In genomic region chr21:28642891-28643290, GRCh38 we compare ENCODE assay signal across 23 cellular contexts.
"Had no signal": no experiment of that assay in that cellular context is flagged by ENCODE, and none has a peak within 500 bp of the region (broad histone marks: within the 10 kb centered on the region; RNA-seq: fewer than 3 reads in every experiment).

No MANE protein-coding gene starts in this region.

- ATAC-seq: activated naive CD4-positive, alpha-beta T cell treated with anti-CD3 and anti-CD28 coated beads, Interleukin-2, amount 50 U/mL, for 72 hours; activated naive CD8-positive, alpha-beta T cell treated with anti-CD3 and anti-CD28 coated beads, Interleukin-2, amount 50 U/mL, for 24 hours; activated T-cell treated with anti-CD3 and anti-CD28 coated beads, Interleukin-2, amount 50 U/mL, for 4 hours; body of pancreas had no signal

- H3K27me3 Mint-ChIP-seq: activated naive CD8-positive, alpha-beta T cell treated with anti-CD3 and anti-CD28 coated beads, Interleukin-2, amount 50 U/mL, for 24 hours had no signal

- H3K27ac ChIP-seq: ascending aorta, body of pancreas, SJCRH30 had no signal

- H3K4me3 ChIP-seq: ascending aorta, body of pancreas, SJCRH30 had no signal

- H3K36me3 ChIP-seq: ascending aorta, SJCRH30 had no signal

- H3K4me3 Mint-ChIP-seq: activated naive CD8-positive, alpha-beta T cell treated with anti-CD3 and anti-CD28 coated beads, Interleukin-2, amount 50 U/mL, for 24 hours; activated T-cell treated with anti-CD3 and anti-CD28 coated beads, Interleukin-2, amount 50 U/mL, for 4 hours had no signal

- DNase-seq: activated CD4-positive, alpha-beta T cell treated with anti-CD3 and anti-CD28 coated beads for 48 hours; activated CD4-positive, alpha-beta T cell treated with anti-CD3 and anti-CD28 coated beads, Interleukin-2, amount 50 U/mL, for 4 hours; activated CD4-positive, CD25-positive, alpha-beta regulatory T cell treated with anti-CD3 and anti-CD28 coated beads, Interleukin-2, amount 50 U/mL, for 72 hours; activated effector memory CD4-positive, alpha-beta T cell treated with anti-CD3 and anti-CD28 coated beads, Interleukin-2, amount 50 U/mL, for 16 hours; activated naive CD4-positive, alpha-beta T cell treated with Interleukin-2 at 50 U/mL for 16 hours; activated naive CD8-positive, alpha-beta T cell treated with anti-CD3 and anti-CD28 coated beads, Interleukin-2, amount 50 U/mL, for 24 hours; activated T-cell treated with anti-CD3 and anti-CD28 coated beads, Interleukin-2, amount 50 U/mL, for 4 hours; amniotic stem cell; body of pancreas; KBM-7; NCI-H1048; NCI-H1417; NCI-H1930; NCI-H2171; NCI-H2227 treated with DMSO at 0.1 percent for 48 hours; NCI-H446 treated with DMSO at 0.1 percent for 48 hours; NCI-H524 treated with DMSO at 0.1 percent for 48 hours; NCI-H748 treated with DMSO at 0.1 percent for 48 hours; SJCRH30; SK-N-SH; T-helper 1 cell had no signal

- H3K27me3 ChIP-seq: ascending aorta, body of pancreas, SJCRH30 had no signal

- H3K27ac Mint-ChIP-seq: activated naive CD4-positive, alpha-beta T cell treated with anti-CD3 and anti-CD28 coated beads, Interleukin-2, amount 50 U/mL, for 72 hours; activated naive CD8-positive, alpha-beta T cell treated with anti-CD3 and anti-CD28 coated beads, Interleukin-2, amount 50 U/mL, for 24 hours had no signal

- H3K4me2 ChIP-seq: SK-N-SH had no signal

- H3K9me3 Mint-ChIP-seq: activated naive CD8-positive, alpha-beta T cell treated with anti-CD3 and anti-CD28 coated beads, Interleukin-2, amount 50 U/mL, for 24 hours; activated T-cell treated with anti-CD3 and anti-CD28 coated beads, Interleukin-2, amount 50 U/mL, for 4 hours had no signal

- H3K4me1 Mint-ChIP-seq: activated naive CD8-positive, alpha-beta T cell treated with anti-CD3 and anti-CD28 coated beads, Interleukin-2, amount 50 U/mL, for 24 hours had no signal

- H3K9me3 ChIP-seq: ascending aorta, body of pancreas, SJCRH30, SK-N-SH had no signal

- H3K4me1 ChIP-seq: ascending aorta, body of pancreas, SJCRH30 had no signal

- H3K9ac ChIP-seq: SK-N-SH had no signal
